ENCODE assay signal across 24 cellular contexts in the genomic region with DNA sequence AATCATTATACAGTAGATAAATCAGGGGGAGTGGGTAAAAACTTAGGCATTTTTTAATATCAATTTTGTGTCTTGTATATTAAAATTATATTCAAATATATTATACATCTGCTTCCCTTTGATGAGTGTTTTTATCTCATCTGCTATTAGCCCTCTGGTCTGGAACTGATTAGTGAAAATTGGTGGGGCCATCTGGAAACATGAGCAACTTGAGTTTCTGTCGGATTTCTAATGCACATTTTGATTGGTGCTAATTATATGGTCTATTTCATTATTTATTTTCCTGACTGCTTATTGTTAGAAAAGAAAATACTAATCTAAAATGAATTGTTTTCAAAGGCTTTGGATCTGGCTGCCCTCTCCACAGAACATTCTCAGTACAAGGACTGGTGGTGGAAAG. TPM values are rescaled to one million over a fixed set of nuclear protein-coding genes. Genes with fewer than 3 reads are reported as not detected.
"Had no signal": no experiment of that assay in that cellular context is flagged by ENCODE, and none has a peak within 500 bp of the region (broad histone marks: within the 10 kb centered on the region; RNA-seq: fewer than 3 reads in every experiment).

No MANE protein-coding gene starts in this region.

- H3K27me3 ChIP-seq: ascending aorta, body of pancreas, Peyer's patch, SJSA1 had no signal

- H3K27ac ChIP-seq: ascending aorta, body of pancreas, KMS-11, Peyer's patch, SJSA1, VCaP had no signal

- H3K4me1 ChIP-seq: ascending aorta, body of pancreas, Peyer's patch had no signal

- DNase-seq: activated CD4-positive, alpha-beta memory T cell treated with anti-CD3 and anti-CD28 coated beads for 36 hours; activated CD4-positive, alpha-beta T cell treated with anti-CD3 and anti-CD28 coated beads, Interleukin-2, amount 10 ng/mL, durations not matched to agents 7 days and 5 days; activated CD4-positive, CD25-positive, alpha-beta regulatory T cell; activated CD8-positive, alpha-beta memory T cell treated with anti-CD3 and anti-CD28 coated beads for 24 hours; activated effector memory CD4-positive, alpha-beta T cell treated with anti-CD3 and anti-CD28 coated beads, Interleukin-2, amount 50 U/mL, for 16 hours; activated naive CD4-positive, alpha-beta T cell treated with Interleukin-2 at 50 U/mL for 16 hours; activated naive CD8-positive, alpha-beta T cell treated with anti-CD3 and anti-CD28 coated beads, Interleukin-2, amount 50 U/mL, for 24 hours; activated T-cell treated with anti-CD3 and anti-CD28 coated beads, Interleukin-2, amount 50 U/mL, for 4 hours; amniotic stem cell; body of pancreas; NCI-H1092; NCI-H2029 treated with DMSO at 0.1 percent for 48 hours; NCI-H345; NCI-H510A; NCI-H748 treated with DMSO at 0.1 percent for 48 hours; Peyer's patch; SHP77; T-helper 1 cell had no signal

- H3K9me3 ChIP-seq: ascending aorta, body of pancreas, Peyer's patch, SJSA1 had no signal

- ATAC-seq: activated naive CD4-positive, alpha-beta T cell treated with anti-CD3 and anti-CD28 coated beads, Interleukin-2, amount 50 U/mL, for 72 hours; activated naive CD8-positive, alpha-beta T cell treated with anti-CD3 and anti-CD28 coated beads, Interleukin-2, amount 50 U/mL, for 24 hours; activated T-cell treated with anti-CD3 and anti-CD28 coated beads, Interleukin-2, amount 50 U/mL, for 4 hours; body of pancreas had no signal

- H3K36me3 ChIP-seq: ascending aorta, Peyer's patch, SJSA1 had no signal

- H3K4me3 ChIP-seq: ascending aorta, body of pancreas, Peyer's patch, SJSA1 had no signal

RNA-seq across cellular contexts. Expression of gene EML5, which starts 59.9 kb away (rescaled TPM):
- total RNA-seq: bronchial epithelial cell, SJSA1 had no signal
